In the genomic region with DNA sequence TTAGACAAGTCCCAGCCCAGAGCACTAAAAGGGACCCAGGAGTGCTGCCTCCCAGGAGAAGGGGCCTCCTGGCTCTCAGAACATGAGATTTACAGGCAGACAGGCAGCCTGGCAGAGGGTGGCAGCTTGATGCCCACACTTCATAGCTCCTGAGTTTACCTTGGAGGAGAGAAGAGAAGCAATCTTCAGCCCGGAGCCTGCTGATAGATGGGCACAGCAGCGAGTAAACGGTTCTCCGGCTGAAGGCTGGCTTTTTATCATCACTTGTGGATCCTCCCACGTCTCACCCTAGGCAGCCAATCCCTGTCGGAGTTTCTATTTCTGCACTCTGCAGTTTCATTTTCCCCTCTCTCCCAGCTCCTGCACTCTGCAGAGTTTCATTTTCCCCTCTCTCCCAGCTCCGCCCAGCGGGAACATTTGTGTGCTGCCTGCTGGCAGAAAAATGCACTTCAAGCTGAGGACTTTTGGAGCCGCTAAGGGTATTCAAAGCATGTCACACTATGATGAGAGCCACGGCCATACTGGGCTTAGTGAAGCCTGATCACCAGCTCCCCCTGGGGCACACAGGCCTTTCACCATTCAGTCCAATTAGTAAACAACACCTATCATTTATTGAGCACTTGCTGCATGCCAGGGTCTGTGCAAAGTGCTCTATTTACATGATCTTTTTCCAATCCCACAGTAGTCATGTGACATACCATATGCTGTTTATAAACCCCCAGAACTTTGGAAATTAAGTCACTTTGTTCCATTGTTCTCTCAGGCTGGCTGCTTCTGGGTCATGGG, we compare ENCODE assay signal across 1 cellular context.
TF ChIP-seq lines count a peak whose summit lies in the region.

A gene with protein sequence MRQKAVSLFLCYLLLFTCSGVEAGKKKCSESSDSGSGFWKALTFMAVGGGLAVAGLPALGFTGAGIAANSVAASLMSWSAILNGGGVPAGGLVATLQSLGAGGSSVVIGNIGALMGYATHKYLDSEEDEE (minus strand): TSS at position 229 of the 786 bp plus-strand sequence. CDS start 2,878 bp downstream, outside the sequence.

TF ChIP-seq in HEK293, 187 proteins besides CTCF, POLR2A, EP300 and RAD21 (continued from another document):
- TF ChIP-seq, protein P1, sequence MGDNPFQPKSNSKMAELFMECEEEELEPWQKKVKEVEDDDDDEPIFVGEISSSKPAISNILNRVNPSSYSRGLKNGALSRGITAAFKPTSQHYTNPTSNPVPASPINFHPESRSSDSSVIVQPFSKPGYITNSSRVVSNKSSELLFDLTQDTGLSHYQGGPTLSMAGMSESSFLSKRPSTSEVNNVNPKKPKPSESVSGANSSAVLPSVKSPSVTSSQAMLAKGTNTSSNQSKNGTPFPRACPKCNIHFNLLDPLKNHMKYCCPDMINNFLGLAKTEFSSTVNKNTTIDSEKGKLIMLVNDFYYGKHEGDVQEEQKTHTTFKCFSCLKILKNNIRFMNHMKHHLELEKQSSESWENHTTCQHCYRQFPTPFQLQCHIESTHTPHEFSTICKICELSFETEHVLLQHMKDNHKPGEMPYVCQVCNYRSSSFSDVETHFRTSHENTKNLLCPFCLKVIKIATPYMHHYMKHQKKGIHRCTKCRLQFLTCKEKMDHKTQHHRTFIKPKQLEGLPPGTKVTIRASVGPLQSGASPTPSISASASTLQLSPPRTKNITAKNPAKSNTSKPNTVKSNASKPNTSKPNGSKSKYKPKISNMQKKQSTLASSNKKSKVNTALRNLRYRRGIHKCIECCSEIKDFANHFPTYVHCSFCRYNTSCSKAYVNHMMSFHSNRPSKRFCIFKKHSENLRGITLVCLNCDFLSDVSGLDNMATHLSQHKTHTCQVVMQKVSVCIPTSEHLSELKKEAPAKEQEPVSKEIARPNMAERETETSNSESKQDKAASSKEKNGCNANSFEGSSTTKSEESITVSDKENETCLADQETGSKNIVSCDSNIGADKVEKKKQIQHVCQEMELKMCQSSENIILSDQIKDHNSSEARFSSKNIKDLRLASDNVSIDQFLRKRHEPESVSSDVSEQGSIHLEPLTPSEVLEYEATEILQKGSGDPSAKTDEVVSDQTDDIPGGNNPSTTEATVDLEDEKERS (tag by site-specific recombination; IDR thresholded peaks at IDR 0.05) = no peak
- TF ChIP-seq SP7 (tag by site-specific recombination; IDR thresholded peaks at IDR 0.05) = peak; percentile 38; the same call in 1 of the 2 replicates
- peak; percentile 82 for TF ChIP-seq ZNF600 (tag by site-specific recombination; IDR thresholded peaks at IDR 0.05)
- TF ChIP-seq HOXA7 (CRISPR knock-in tag; IDR thresholded peaks at IDR 0.05; ENCODE audit: borderline replicate concordance) = no peak
- no peak for TF ChIP-seq ZNF514 (tag by site-specific recombination; IDR thresholded peaks at IDR 0.05)
- 0 out of 2 replicates have a peak, but pooled peaks have one; percentile 51 for TF ChIP-seq ZFP37 (tag by site-specific recombination; IDR thresholded peaks at IDR 0.05)
- TF ChIP-seq ZNF624 (tag by site-specific recombination; IDR thresholded peaks at IDR 0.05) = no peak
- TF ChIP-seq ZSCAN30 (tag by site-specific recombination; IDR thresholded peaks at IDR 0.05) = peak; percentile 100
- peak; percentile 79 for TF ChIP-seq SP2 (tag by site-specific recombination; IDR thresholded peaks at IDR 0.05)
- TF ChIP-seq ZNF366 (tag by site-specific recombination; conservative IDR thresholded peaks at IDR 0.05) = peak; percentile 76
- TF ChIP-seq, protein P2, sequence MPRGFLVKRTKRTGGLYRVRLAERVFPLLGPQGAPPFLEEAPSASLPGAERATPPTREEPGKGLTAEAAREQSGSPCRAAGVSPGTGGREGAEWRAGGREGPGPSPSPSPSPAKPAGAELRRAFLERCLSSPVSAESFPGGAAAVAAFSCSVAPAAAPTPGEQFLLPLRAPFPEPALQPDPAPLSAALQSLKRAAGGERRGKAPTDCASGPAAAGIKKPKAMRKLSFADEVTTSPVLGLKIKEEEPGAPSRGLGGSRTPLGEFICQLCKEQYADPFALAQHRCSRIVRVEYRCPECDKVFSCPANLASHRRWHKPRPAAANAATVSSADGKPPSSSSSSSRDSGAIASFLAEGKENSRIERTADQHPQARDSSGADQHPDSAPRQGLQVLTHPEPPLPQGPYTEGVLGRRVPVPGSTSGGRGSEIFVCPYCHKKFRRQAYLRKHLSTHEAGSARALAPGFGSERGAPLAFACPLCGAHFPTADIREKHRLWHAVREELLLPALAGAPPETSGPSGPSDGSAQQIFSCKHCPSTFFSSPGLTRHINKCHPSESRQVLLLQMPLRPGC (tag by site-specific recombination; IDR thresholded peaks at IDR 0.05) = no peak
- TF ChIP-seq, protein P3, sequence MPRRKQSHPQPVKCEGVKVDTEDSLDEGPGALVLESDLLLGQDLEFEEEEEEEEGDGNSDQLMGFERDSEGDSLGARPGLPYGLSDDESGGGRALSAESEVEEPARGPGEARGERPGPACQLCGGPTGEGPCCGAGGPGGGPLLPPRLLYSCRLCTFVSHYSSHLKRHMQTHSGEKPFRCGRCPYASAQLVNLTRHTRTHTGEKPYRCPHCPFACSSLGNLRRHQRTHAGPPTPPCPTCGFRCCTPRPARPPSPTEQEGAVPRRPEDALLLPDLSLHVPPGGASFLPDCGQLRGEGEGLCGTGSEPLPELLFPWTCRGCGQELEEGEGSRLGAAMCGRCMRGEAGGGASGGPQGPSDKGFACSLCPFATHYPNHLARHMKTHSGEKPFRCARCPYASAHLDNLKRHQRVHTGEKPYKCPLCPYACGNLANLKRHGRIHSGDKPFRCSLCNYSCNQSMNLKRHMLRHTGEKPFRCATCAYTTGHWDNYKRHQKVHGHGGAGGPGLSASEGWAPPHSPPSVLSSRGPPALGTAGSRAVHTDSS (tag by site-specific recombination; IDR thresholded peaks at IDR 0.05) = no peak
